3 cellular contexts compared by ENCODE assay signal in genomic region chr22:24433001-24433867, GRCh38.
TF ChIP-seq lines count a peak whose summit lies in the region.

No MANE protein-coding gene starts in this region.

TF ChIP-seq in SK-N-SH, 30 proteins besides CTCF, POLR2A, EP300 and RAD21:
- TF ChIP-seq JUND (IDR thresholded peaks at IDR 0.05) (no peak), TCF12 (IDR thresholded peaks at IDR 0.05) (no peak), IRF3 (IDR thresholded peaks at IDR 0.05; ENCODE audit: low read depth, low read length) (no peak), GATA2 (CRISPR knock-in tag; IDR thresholded peaks at IDR 0.05) (no peak), USF2 (IDR thresholded peaks at IDR 0.05; ENCODE audit: borderline replicate concordance, low read depth, low read length) (no peak), REST (IDR thresholded peaks at IDR 0.05; ENCODE audit: low read depth, low read length) (no peak), TEAD4 (IDR thresholded peaks at IDR 0.05; ENCODE audit: borderline replicate concordance, insufficient read depth) (no peak), TAF1 (IDR thresholded peaks at IDR 0.05; ENCODE audit: borderline replicate concordance, low read depth, low read length) (no peak), MEF2A (IDR thresholded peaks at IDR 0.05; ENCODE audit: borderline replicate concordance, low read depth) (no peak), PBX3 (IDR thresholded peaks at IDR 0.05) (no peak), RFX5 (IDR thresholded peaks at IDR 0.05; ENCODE audit: low read length) (no peak)
TF ChIP-seq in SK-N-SH: peak in this region for 0.

TF ChIP-seq in SK-N-SH treated with all-trans-retinoic acid at 6 μM for 48 hours, 23 proteins besides CTCF, POLR2A, EP300 and RAD21:
- TF ChIP-seq CSDC2 (CRISPR knock-in tag; IDR thresholded peaks at IDR 0.05), result no peak
- TF ChIP-seq ARNTL (CRISPR knock-in tag; IDR thresholded peaks at IDR 0.05; ENCODE audit: borderline replicate concordance, low read depth), result no peak
- TF ChIP-seq GLIS3 (CRISPR knock-in tag; IDR thresholded peaks at IDR 0.05), result no peak
- no peak for TF ChIP-seq PATZ1 (CRISPR knock-in tag; IDR thresholded peaks at IDR 0.05; ENCODE audit: borderline replicate concordance)
- no peak for TF ChIP-seq SNAI2 (CRISPR knock-in tag; IDR thresholded peaks at IDR 0.05)
- TF ChIP-seq ZFP30 (CRISPR knock-in tag; IDR thresholded peaks at IDR 0.05), result no peak
- no peak for TF ChIP-seq ESRRG (CRISPR knock-in tag; IDR thresholded peaks at IDR 0.05)
- TF ChIP-seq ZNF70 (CRISPR knock-in tag; IDR thresholded peaks at IDR 0.05), result no peak
- TF ChIP-seq BACH2 (CRISPR knock-in tag; IDR thresholded peaks at IDR 0.05; ENCODE audit: borderline replicate concordance), result no peak
- TF ChIP-seq CSRNP3 (CRISPR knock-in tag; IDR thresholded peaks at IDR 0.05), result no peak
- TF ChIP-seq TCF4 (CRISPR knock-in tag; IDR thresholded peaks at IDR 0.05; ENCODE audit: borderline replicate concordance), result no peak
- no peak for TF ChIP-seq TOX (CRISPR knock-in tag; IDR thresholded peaks at IDR 0.05; ENCODE audit: borderline replicate concordance)
- no peak for TF ChIP-seq PPARA (CRISPR knock-in tag; IDR thresholded peaks at IDR 0.05; ENCODE audit: borderline replicate concordance)
- TF ChIP-seq ISL1 (CRISPR knock-in tag; IDR thresholded peaks at IDR 0.05), result no peak
- TF ChIP-seq ZC3H10 (CRISPR knock-in tag; IDR thresholded peaks at IDR 0.05), result no peak
- no peak for TF ChIP-seq OSR1 (CRISPR knock-in tag; IDR thresholded peaks at IDR 0.05)
- TF ChIP-seq ZNF8 (CRISPR knock-in tag; IDR thresholded peaks at IDR 0.05), result no peak
TF ChIP-seq in SK-N-SH treated with all-trans-retinoic acid at 6 μM for 48 hours: peak in this region for 0.

TF ChIP-seq in H1, 55 proteins besides CTCF, POLR2A, EP300 and RAD21:
- TF ChIP-seq SP4 (IDR thresholded peaks at IDR 0.05; ENCODE audit: low read length) (no peak), NANOG (IDR thresholded peaks at IDR 0.05; ENCODE audit: insufficient read depth, low read depth, low read length, poor library complexity, severe bottlenecking) (no peak), EZH2 (IDR thresholded peaks at IDR 0.05; ENCODE audit: low read depth, low read length, severe bottlenecking) (no peak)
